In the genomic region with DNA sequence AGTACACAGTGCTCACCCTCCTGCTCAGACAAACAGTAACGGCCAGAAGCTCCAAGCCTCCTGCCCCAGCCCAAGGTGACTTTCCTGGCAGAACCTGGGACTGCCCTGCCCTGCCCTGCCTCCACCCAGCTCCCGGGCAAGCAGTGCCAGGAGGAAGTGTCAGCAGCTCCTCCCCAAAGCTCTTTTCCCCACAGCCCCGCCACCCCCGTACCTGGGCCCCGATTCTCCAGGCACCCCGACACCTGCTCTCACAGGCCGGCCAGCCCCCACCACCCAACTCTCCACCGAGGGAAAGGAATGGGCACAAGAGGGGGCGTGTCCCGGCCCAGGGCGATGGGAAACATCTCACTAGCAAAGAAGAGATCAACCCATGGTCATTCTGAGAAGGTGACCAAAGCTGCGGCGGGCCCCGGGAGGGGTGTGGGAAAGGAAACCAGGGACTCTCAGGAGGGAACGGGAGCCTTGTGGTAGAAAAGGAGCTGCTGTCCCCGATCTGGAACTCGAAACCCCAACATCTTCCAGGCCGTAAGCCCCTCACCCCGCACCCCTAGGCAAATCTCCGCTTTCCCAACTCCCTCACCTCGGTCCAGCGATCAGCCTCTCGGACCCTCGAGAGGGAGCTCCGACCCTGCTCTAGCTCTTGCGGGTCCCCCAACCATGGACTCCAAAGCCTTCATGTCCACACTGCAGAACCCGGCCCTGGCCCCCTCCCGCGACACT, we compare ENCODE assay signal across 8 cellular contexts. TPM values are rescaled to one million over a fixed set of nuclear protein-coding genes. Genes with fewer than 3 reads are reported as not detected.
DNase-seq lines count a peak whose midpoint lies in the region; ATAC-seq and TF ChIP-seq lines count a peak whose summit lies in the region.

No MANE protein-coding gene starts in this region.

- no peak for ATAC-seq in GM21423 (IDR thresholded peaks at IDR 0.05; ENCODE audit: unreplicated experiment)

- H3K27me3 ChIP-seq in SU-DHL-6 (ENCODE audit: low read length) (peaks cover 3% of the 10 kb centered on the region; the same call in 1 of the 2 replicates), cardiac muscle cell (no peaks in the 10 kb centered on the region), MM.1S (replicated peaks; ENCODE audit: insufficient read depth, low read length) (peaks cover 16% of the 10 kb centered on the region)

- H3K9me2 ChIP-seq in SU-DHL-6 (replicated peaks; ENCODE audit: insufficient read depth, low read length) (no peaks in the 10 kb centered on the region), MM.1S (replicated peaks; ENCODE audit: insufficient read depth, low read length) (no peaks in the 10 kb centered on the region)

- peak overlapping the region; percentile 86 for H3K4me2 ChIP-seq in SU-DHL-6 (ENCODE audit: low read depth, low read length, poor library complexity, severe bottlenecking)
- H3K4me2 ChIP-seq in MM.1S (ENCODE audit: low read depth, low read length), result no peak overlapping the region

- H3K27ac ChIP-seq in SU-DHL-6 (ENCODE audit: low read depth, low read length) (no peak overlapping the region), cardiac muscle cell (peak overlapping the region; percentile 91), MM.1S (ENCODE audit: low read length) (no peak overlapping the region)

- H3K79me2 ChIP-seq in SU-DHL-6 (ENCODE audit: insufficient read depth, low read length) (no peaks in the 10 kb centered on the region), MM.1S (ENCODE audit: low read length) (no peaks in the 10 kb centered on the region)

- TF ChIP-seq CTCF in SU-DHL-6 (IDR thresholded peaks at IDR 0.05; ENCODE audit: insufficient read depth, low read length, poor library complexity, severe bottlenecking) (no peak), cardiac muscle cell (IDR thresholded peaks at IDR 0.05; ENCODE audit: low read depth, low read length) (no peak), retinal pigment epithelial cell (conservative IDR thresholded peaks at IDR 0.05; ENCODE audit: low read depth, low read length) (no peak), MM.1S (IDR thresholded peaks at IDR 0.05; ENCODE audit: low read length) (no peak)

- H3F3A ChIP-seq in SU-DHL-6 (ENCODE audit: insufficient read depth) (no peaks in the 10 kb centered on the region), MM.1S (ENCODE audit: insufficient read depth, low read length) (no peaks in the 10 kb centered on the region)

- H2AFZ ChIP-seq in SU-DHL-6 (ENCODE audit: low read depth, low read length, severe bottlenecking), result peak overlapping the region; percentile 91
- H2AFZ ChIP-seq in MM.1S (ENCODE audit: low read length), result no peak overlapping the region

- H3K9me3 ChIP-seq in ES-I3 (ENCODE audit: control insufficient read depth, insufficient read depth, low read length) (no peaks in the 10 kb centered on the region), SU-DHL-6 (ENCODE audit: insufficient read depth, low read length) (no peaks in the 10 kb centered on the region), cardiac muscle cell (ENCODE audit: low read depth) (no peaks in the 10 kb centered on the region), MM.1S (replicated peaks; ENCODE audit: insufficient read depth, low read length) (no peaks in the 10 kb centered on the region)

- peak overlapping the region; percentile 77 for H3K9ac ChIP-seq in ES-I3 (ENCODE audit: low read depth, low read length)
- peak overlapping the region; percentile 77 for H3K9ac ChIP-seq in SU-DHL-6 (ENCODE audit: low read length)
- H3K9ac ChIP-seq in MM.1S (ENCODE audit: low read length), result no peak overlapping the region

- H3K36me3 ChIP-seq in ES-I3 (ENCODE audit: insufficient read depth, low read length), result no peaks in the 10 kb centered on the region
- H3K36me3 ChIP-seq in SU-DHL-6 (ENCODE audit: low read length), result no peaks in the 10 kb centered on the region
- H3K36me3 ChIP-seq in cardiac muscle cell, result no peaks in the 10 kb centered on the region
- H3K36me3 ChIP-seq in MM.1S (replicated peaks; ENCODE audit: insufficient read depth, low read length), result no peaks in the 10 kb centered on the region

- H3K4me3 ChIP-seq in SU-DHL-6 (ENCODE audit: insufficient read depth, low read length, poor library complexity, severe bottlenecking) (peak overlapping the region; percentile 96), cardiac muscle cell (peak overlapping the region; percentile 67), retinal pigment epithelial cell (ENCODE audit: low read length) (peak overlapping the region; percentile 97), MM.1S (ENCODE audit: low read length) (no peak overlapping the region)

- H3K4me1 ChIP-seq in ES-I3 (ENCODE audit: insufficient read depth, low read length) (peaks cover 73% of the 10 kb centered on the region), cardiac muscle cell (ENCODE audit: low read depth) (peaks cover 58% of the 10 kb centered on the region), MM.1S (ENCODE audit: low read length) (no peaks in the 10 kb centered on the region)

- no peaks in the 10 kb centered on the region for H4K20me1 ChIP-seq in SU-DHL-6 (ENCODE audit: low read depth, low read length)
- H4K20me1 ChIP-seq in MM.1S (ENCODE audit: insufficient read depth, low read length), result no peaks in the 10 kb centered on the region

- no peak for DNase-seq in cardiac muscle cell (ENCODE audit: low read depth in 1 of 2, low spot score in 1 of 2)
- DNase-seq in retinal pigment epithelial cell (ENCODE audit: low read depth), result no peak
- no peak for DNase-seq in NCI-H128 (lab: John Stamatoyannopoulos, UW; ENCODE audit: unreplicated experiment)
- DNase-seq in RPMI8226, result no peak
- no peak for DNase-seq in MM.1S

RNA-seq across cellular contexts. Expression of a gene that starts 1.2 kb away (rescaled TPM):
- total RNA-seq in cardiac muscle cell, result 105 and 121 TPM in 2 replicates
- polyA plus RNA-seq in cardiac muscle cell, result 83.7 and 106 TPM in 2 replicates

RNA-seq across cellular contexts. Expression of a gene that starts 31.5 kb away (rescaled TPM):
- not detected in 2 replicates for total RNA-seq in cardiac muscle cell
- 0.22 and 1.1 TPM in 2 replicates for polyA plus RNA-seq in cardiac muscle cell

RNA-seq across cellular contexts. Expression of a gene that starts 43.3 kb away (rescaled TPM):
- 0.63 TPM in 1 of 2 replicates, not detected in the other for total RNA-seq in cardiac muscle cell
- 0.76 TPM in 1 of 2 replicates, not detected in the other for polyA plus RNA-seq in cardiac muscle cell
